In the genomic region with DNA sequence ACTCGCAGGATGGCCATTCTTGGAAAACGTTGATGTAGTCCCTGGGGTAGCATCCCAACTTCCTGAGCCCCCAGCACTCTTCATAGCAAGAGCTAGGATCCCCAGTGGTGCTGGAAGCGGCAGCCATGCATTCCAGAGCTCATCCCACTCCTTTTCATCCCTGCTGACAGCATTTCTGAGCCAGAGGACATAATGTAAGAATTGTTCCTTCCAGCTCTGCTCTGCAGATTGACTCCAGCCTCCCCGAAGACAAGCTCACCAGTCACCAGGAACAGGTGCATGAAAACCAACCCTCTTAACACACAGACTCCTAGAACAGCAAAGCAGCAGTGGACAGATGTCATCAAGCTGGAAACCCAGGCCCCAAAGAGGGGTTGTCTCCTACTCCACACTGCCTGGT, we compare ENCODE assay signal across 25 cellular contexts. TPM values are rescaled to one million over a fixed set of nuclear protein-coding genes. Genes with fewer than 3 reads are reported as not detected.
A peak's percentile ranks its signal among the peaks of the same experiment; 100 is the strongest.
DNase-seq lines count a peak whose midpoint lies in the region; ATAC-seq and TF ChIP-seq lines count a peak whose summit lies in the region.
"Had no signal": no experiment of that assay in that cellular context is flagged by ENCODE, and none has a peak within 500 bp of the region (broad histone marks: within the 10 kb centered on the region; RNA-seq: fewer than 3 reads in every experiment).

No MANE protein-coding gene starts in this region.

- no peak for TF ChIP-seq POLR2A in esophagus muscularis mucosa (IDR thresholded peaks at IDR 0.05; ENCODE audit: low read depth)

- H3K36me3 Mint-ChIP-seq in glutamatergic neuron (ENCODE audit: unreplicated experiment) (peaks cover 9% of the 10 kb centered on the region), neural crest cell (ENCODE audit: low read depth) (no peaks in the 10 kb centered on the region)

- no peak overlapping the region for H3K4me3 Mint-ChIP-seq in glutamatergic neuron (ENCODE audit: unreplicated experiment)
- peak overlapping the region; percentile 13 for H3K4me3 Mint-ChIP-seq in neural crest cell
- H3K4me3 Mint-ChIP-seq: IgD-negative memory B cell had no signal

- ATAC-seq in HG02678 (IDR thresholded peaks at IDR 0.05; ENCODE audit: unreplicated experiment) = no peak

- H3K4me3 ChIP-seq in esophagus muscularis mucosa = no peak overlapping the region
- H3K4me3 ChIP-seq: GM23248, MG63 had no signal

- no peak for TF ChIP-seq EP300 in esophagus muscularis mucosa (IDR thresholded peaks at IDR 0.05)

- no peaks in the 10 kb centered on the region for H3K36me3 ChIP-seq in esophagus muscularis mucosa
- H3K36me3 ChIP-seq: MG63 had no signal

- DNase-seq in NCI-H82 (lab: John Stamatoyannopoulos, UW) = peak; percentile 44
- no peak for DNase-seq in NCI-H82 treated with DMSO at 0.1 percent for 48 hours (lab: John Stamatoyannopoulos, UW; ENCODE audit: unreplicated experiment)
- no peak for DNase-seq in glutamatergic neuron
- no peak for DNase-seq in neural crest cell (ENCODE audit: low read depth, low spot score)
- DNase-seq in substantia nigra (lab: John Stamatoyannopoulos, UW) = peak in 9 of 49 donors; percentile 20 to 43 (median 32)
- no peak for DNase-seq in esophagus muscularis mucosa (ENCODE audit: extremely low spot score)
- DNase-seq in GM13976 (ENCODE audit: low spot score) = no peak
- DNase-seq: AML-193, DMS153, GDM1, GM23248, HCEC 1CT, Kasumi-1, MG63, NCI-H1092 treated with DMSO at 0.1 percent for 48 hours, NCI-H146, NCI-H2081, NCI-H2171 treated with DMSO at 0.1 percent for 48 hours, NCI-H446, NCI-H748 treated with DMSO at 0.1 percent for 48 hours, SHP77 had no signal

- peak overlapping the region; percentile 61 for H3K27ac ChIP-seq in substantia nigra (ENCODE audit: low read depth, low read length, poor library complexity, severe bottlenecking)
- no peak overlapping the region for H3K27ac ChIP-seq in esophagus muscularis mucosa (replicated peaks in 1 of 4)
- H3K27ac ChIP-seq: 22Rv1, GM23248 had no signal

- TF ChIP-seq CTCF in glutamatergic neuron (IDR thresholded peaks at IDR 0.05; ENCODE audit: partially characterized antibody, unreplicated experiment) (no peak), neural crest cell (conservative IDR thresholded peaks at IDR 0.05) (no peak), esophagus muscularis mucosa (IDR thresholded peaks at IDR 0.05) (no peak), GM13976 (IDR thresholded peaks at IDR 0.05; ENCODE audit: borderline replicate concordance, control extremely low read depth, extremely low read depth, insufficient read depth, missing control alignments) (no peak)

- intact Hi-C loops in esophagus muscularis mucosa (cut with DNase I) = no loop called here

- H3K9me3 Mint-ChIP-seq in glutamatergic neuron (ENCODE audit: unreplicated experiment) (peaks cover 10% of the 10 kb centered on the region), neural crest cell (no peaks in the 10 kb centered on the region)

- in situ Hi-C loops in GM13976 (cut with MboI; ENCODE audit: low sequenced_read_pairs, unreplicated experiment) = no loop called here

- peaks cover 0 to 10% (median 7%) of the 10 kb centered on the region in 4 donors for H3K4me1 ChIP-seq in esophagus muscularis mucosa

- peaks cover 23% of the 10 kb centered on the region for H3K27me3 Mint-ChIP-seq in glutamatergic neuron (ENCODE audit: unreplicated experiment)
- H3K27me3 Mint-ChIP-seq in neural crest cell (ENCODE audit: low read depth) = peaks cover 12% of the 10 kb centered on the region

- H3K27ac Mint-ChIP-seq in glutamatergic neuron (ENCODE audit: unreplicated experiment) (peak overlapping the region; percentile 44), neural crest cell (ENCODE audit: unreplicated experiment) (peak overlapping the region; percentile 14)
- H3K27ac Mint-ChIP-seq: CD14-positive monocyte, IgD-negative memory B cell had no signal

- peaks cover 36% of the 10 kb centered on the region for H3K4me1 Mint-ChIP-seq in glutamatergic neuron (ENCODE audit: low read depth, unreplicated experiment)
- H3K4me1 Mint-ChIP-seq in neural crest cell = peaks cover 39% of the 10 kb centered on the region
- H3K4me1 Mint-ChIP-seq: CD14-positive monocyte, IgD-negative memory B cell had no signal

- 42% methylated on average over 4 of the region's 4 CpGs for WGBS in esophagus muscularis mucosa

- H3K9me3 ChIP-seq in esophagus muscularis mucosa = no peaks in the 10 kb centered on the region
- H3K9me3 ChIP-seq: MG63 had no signal

- peaks cover 0 to 21% (median 1%) of the 10 kb centered on the region in 4 donors for H3K27me3 ChIP-seq in esophagus muscularis mucosa

RNA-seq across cellular contexts. Expression of a gene that starts 3.8 kb away (rescaled TPM):
- total RNA-seq in glutamatergic neuron (ENCODE audit: unreplicated experiment) = 5.8 TPM
- total RNA-seq in neural crest cell = 6.1 and 6.7 TPM in 2 replicates
- under 1 TPM; 0.42 to 0.66 (median 0.61) TPM for total RNA-seq in esophagus muscularis mucosa

RNA-seq across cellular contexts. Expression of a gene that starts 41.8 kb away (rescaled TPM):
- 19.0 TPM for total RNA-seq in glutamatergic neuron (ENCODE audit: unreplicated experiment)
- total RNA-seq in neural crest cell = 19.5 and 19.8 TPM in 2 replicates
- 10 to 100 TPM; 19.9 to 22.2 (median 21.0) TPM for total RNA-seq in esophagus muscularis mucosa
